ENCODE assay signal across 10 cellular contexts in the genomic region with DNA sequence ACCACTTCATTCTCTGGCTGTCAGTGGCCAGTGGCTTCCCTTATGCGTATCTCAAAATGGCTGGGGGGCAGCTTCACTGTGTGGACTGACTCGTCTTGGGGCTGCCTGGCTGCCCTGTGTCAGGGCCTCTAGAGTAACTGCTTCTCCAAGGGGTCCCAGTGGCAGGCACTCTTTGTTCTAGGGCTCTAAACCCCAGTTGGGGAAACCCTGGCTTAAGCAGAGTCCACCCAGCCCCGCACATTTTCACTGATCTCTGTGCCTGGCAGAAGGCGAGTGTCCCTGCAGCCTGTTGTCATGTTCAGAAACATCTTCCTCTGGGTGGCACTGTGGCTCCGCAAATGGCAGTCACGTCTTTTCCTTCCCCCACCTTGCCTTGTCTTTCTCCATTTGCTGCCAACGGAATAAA. TPM values are rescaled to one million over a fixed set of nuclear protein-coding genes. Genes with fewer than 3 reads are reported as not detected.
DNase-seq lines count a peak whose midpoint lies in the region; ATAC-seq and TF ChIP-seq lines count a peak whose summit lies in the region.
"Had no signal": no experiment of that assay in that cellular context is flagged by ENCODE, and none has a peak within 500 bp of the region (broad histone marks: within the 10 kb centered on the region; RNA-seq: fewer than 3 reads in every experiment).

No MANE protein-coding gene starts in this region.

- intact Hi-C loops in breast epithelium (cut with DNase I; ENCODE audit: low total_unique reads), result no loop called here

- ATAC-seq in HG02763 (IDR thresholded peaks at IDR 0.05; ENCODE audit: unreplicated experiment) (peak; percentile 71), esophagus mucosa (no peak), HG03571 (IDR thresholded peaks at IDR 0.05; ENCODE audit: unreplicated experiment) (no peak)

- H3K4me1 ChIP-seq in breast epithelium, result no peaks in the 10 kb centered on the region

- TF ChIP-seq POLR2A in breast epithelium (IDR thresholded peaks at IDR 0.05), result no peak

- DNase-seq in Daoy (ENCODE audit: low read depth) (peak; percentile 7), lung microvascular endothelial cell (ENCODE audit: low read depth in 2 of 2) (peak; percentile 66 to 89), breast epithelium (ENCODE audit: low spot score in 2 of 2) (no peak), Kasumi-1 (lab: John Stamatoyannopoulos, UW) (no peak)
- DNase-seq in activated gamma-delta T cell treated with anti-CD3 and anti-CD28 coated beads, Interleukin-2, amount 50 U/mL, for 16 hours (ENCODE audit: low read depth), result peak; percentile 47
- DNase-seq: activated naive CD4-positive, alpha-beta T cell treated with anti-CD3 and anti-CD28 coated beads, Interleukin-2, amount 50 U/mL, for 16 hours; stimulated activated CD4-positive, alpha-beta T cell treated with anti-CD3 and anti-CD28 coated beads, Interleukin-2, amount 100 ng/mL, for 24 hours had no signal

- peak in 1 of 3 donors; percentile 34 for TF ChIP-seq CTCF in breast epithelium (IDR thresholded peaks at IDR 0.05)

- no peak overlapping the region for H3K27ac ChIP-seq in breast epithelium

- H3K36me3 ChIP-seq in breast epithelium, result no peaks in the 10 kb centered on the region

- H3K9me3 ChIP-seq in breast epithelium, result no peaks in the 10 kb centered on the region

- peak overlapping the region in 1 of 3 donors; percentile 13 for H3K4me3 ChIP-seq in breast epithelium

- H3K27me3 ChIP-seq in breast epithelium, result no peaks in the 10 kb centered on the region

RNA-seq across cellular contexts. Expression of a gene that starts 59.7 kb away (rescaled TPM):
- total RNA-seq in Daoy (2014; rRNA removed; shearing (Covaris generic)), result 4.0 and 4.3 TPM in 2 replicates
- 5.8 and 5.9 TPM in 2 replicates for total RNA-seq in lung microvascular endothelial cell
- total RNA-seq in esophagus mucosa, result 34.2 TPM
- total RNA-seq in breast epithelium, result 10 to 100 TPM in 2 of 3 donors, 1 to 10 TPM in 1; 6.6 to 15.7 (median 14.5) TPM

Comparison
In these comparisons a context has a peak if more than half of its experiments do, and no peak if none do; other contexts are left out.
1. DNase-seq: peak in Daoy (single experiment), activated gamma-delta T cell treated with anti-CD3 and anti-CD28 coated beads, Interleukin-2, amount 50 U/mL, for 16 hours (single experiment) and lung microvascular endothelial cell (2 of 2); none in breast epithelium (0 of 2) and Kasumi-1 (0 of 2).